28 cellular contexts compared by ENCODE assay signal in the genomic region with DNA sequence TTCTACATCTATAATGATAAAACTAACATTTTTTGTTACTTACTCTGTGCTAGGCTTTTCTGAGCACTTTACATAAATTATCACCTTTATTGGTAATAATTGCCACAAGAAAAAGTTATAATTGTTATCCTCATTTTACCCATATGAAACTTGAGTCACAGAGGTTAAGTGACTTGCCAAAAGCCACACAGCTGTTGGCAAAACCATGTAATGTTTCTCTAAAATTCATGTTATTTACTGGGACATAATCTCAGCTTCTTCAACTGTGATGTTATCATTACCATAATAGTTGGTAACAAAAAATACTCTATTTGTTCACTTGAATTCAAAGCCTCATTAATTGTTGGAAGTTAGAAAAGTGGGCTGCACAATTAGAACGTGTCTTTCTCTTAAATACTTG.
"Had no signal": no experiment of that assay in that cellular context is flagged by ENCODE, and none has a peak within 500 bp of the region (broad histone marks: within the 10 kb centered on the region; RNA-seq: fewer than 3 reads in every experiment).

No MANE protein-coding gene starts in this region.

- H3K79me2 ChIP-seq: parathyroid adenoma had no signal

- H3K4me2 ChIP-seq: neural progenitor cell, smooth muscle cell had no signal

- H3K4me1 ChIP-seq: parathyroid adenoma, right lobe of liver, spleen, thyroid gland, tibial nerve, upper lobe of left lung, uterus had no signal

- H3K27ac ChIP-seq: neural progenitor cell, ovary, parathyroid adenoma, psoas muscle, right lobe of liver, sigmoid colon, skin epidermis, spleen, thoracic aorta, thyroid gland, tibial nerve, upper lobe of left lung, uterus had no signal

- H2AFZ ChIP-seq: neural progenitor cell, parathyroid adenoma had no signal

- H3K36me3 ChIP-seq: neural progenitor cell, ovary, right lobe of liver, sigmoid colon, spleen, thoracic aorta, thyroid gland, tibial nerve, upper lobe of left lung, uterus had no signal

- H3K4me3 ChIP-seq: neural progenitor cell, ovary, psoas muscle, right lobe of liver, sigmoid colon, skin epidermis, smooth muscle cell, spleen, thoracic aorta, thyroid gland, tibial nerve, upper lobe of left lung, uterus had no signal

- DNase-seq: naive B cell; natural killer cell; occipital lobe; ovary; posterior cingulate gyrus; psoas muscle; right cardiac atrium; right lobe of liver; sigmoid colon; spleen; stimulated activated CD4-positive, alpha-beta T cell treated with anti-CD3 and anti-CD28 coated beads, Interleukin-12 subunit alpha, Interleukin-12 subunit beta, amount 100 ng/mL, for 4 hours; stimulated activated CD4-positive, alpha-beta T cell treated with anti-CD3 and anti-CD28 coated beads, Interleukin-1b, Interleukin-23, amount 100 ng/mL, for 48 hours; stimulated activated CD4-positive, alpha-beta T cell treated with anti-CD3 and anti-CD28 coated beads, Interleukin-4, amount 100 ng/mL, for 1 hour; stimulated activated CD4-positive, alpha-beta T cell treated with anti-CD3 and anti-CD28 coated beads, Interleukin-4, amount 100 ng/mL, for 4 hours; stimulated activated CD8-positive, alpha-beta memory T cell treated with anti-CD3 and anti-CD28 coated beads, Interleukin-4, amount 100 ng/mL, for 48 hours; stimulated activated naive CD4-positive, alpha-beta T cell; stimulated activated naive CD8-positive, alpha-beta T cell treated with anti-CD3 and anti-CD28 coated beads, Interleukin-15, amount 100 ng/mL, for 72 hours; stimulated activated naive CD8-positive, alpha-beta T cell treated with anti-CD3 and anti-CD28 coated beads, Interleukin-15, Interleukin-2, amounts not matched to agents 100 U/mL and 50 U/mL, for 24 hours; thyroid gland; trophoblast cell; upper lobe of left lung; uterus had no signal

- H3K9me3 ChIP-seq: ovary, psoas muscle, right lobe of liver, sigmoid colon, spleen, thoracic aorta, thyroid gland, tibial nerve, upper lobe of left lung, uterus had no signal

- H3K27me3 ChIP-seq: neural progenitor cell, ovary, right lobe of liver, sigmoid colon, spleen, thyroid gland, tibial nerve, upper lobe of left lung, uterus had no signal

- H3K9ac ChIP-seq: neural progenitor cell, parathyroid adenoma had no signal
